Comparison of ENCODE assay signal across 1 cellular context in genomic region chr10:98886686-98887085, GRCh38.
TF ChIP-seq lines count a peak whose summit lies in the region.

No MANE protein-coding gene starts in this region.

TF ChIP-seq in SK-N-SH treated with all-trans-retinoic acid at 6 μM for 48 hours, 23 proteins besides CTCF, POLR2A, EP300 and RAD21 (continued from another document):
- TF ChIP-seq CREB5 (CRISPR knock-in tag; IDR thresholded peaks at IDR 0.05; ENCODE audit: low read depth) (0 out of 2 replicates have a peak, but pooled peaks have one; percentile 34), ISL1 (CRISPR knock-in tag; IDR thresholded peaks at IDR 0.05) (peak; percentile 76)
